In the genomic region with DNA sequence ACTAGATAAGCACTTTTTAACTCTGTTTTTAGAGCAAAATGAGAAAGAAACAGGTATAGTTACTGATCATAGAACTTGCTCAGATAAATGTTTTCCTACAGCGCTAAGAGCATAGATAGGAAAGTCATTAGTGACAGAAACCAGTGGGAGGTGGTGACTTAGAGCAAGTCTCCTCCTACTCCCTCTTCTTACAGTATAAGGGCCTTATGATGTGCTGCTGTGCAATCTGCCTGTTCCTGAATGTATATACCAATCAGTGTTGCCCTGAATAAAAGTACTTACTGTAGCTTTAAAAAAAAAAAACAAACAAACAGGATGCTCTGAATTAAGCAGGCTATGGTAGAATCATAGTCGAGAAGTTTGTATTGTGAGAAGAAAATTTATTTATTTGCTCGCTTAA, we compare ENCODE assay signal across 1 cellular context.
TF ChIP-seq lines count a peak whose summit lies in the region.

No MANE protein-coding gene starts in this region.

TF ChIP-seq in K562, 482 proteins besides CTCF, POLR2A, EP300 and RAD21:
- TF ChIP-seq, protein P1, sequence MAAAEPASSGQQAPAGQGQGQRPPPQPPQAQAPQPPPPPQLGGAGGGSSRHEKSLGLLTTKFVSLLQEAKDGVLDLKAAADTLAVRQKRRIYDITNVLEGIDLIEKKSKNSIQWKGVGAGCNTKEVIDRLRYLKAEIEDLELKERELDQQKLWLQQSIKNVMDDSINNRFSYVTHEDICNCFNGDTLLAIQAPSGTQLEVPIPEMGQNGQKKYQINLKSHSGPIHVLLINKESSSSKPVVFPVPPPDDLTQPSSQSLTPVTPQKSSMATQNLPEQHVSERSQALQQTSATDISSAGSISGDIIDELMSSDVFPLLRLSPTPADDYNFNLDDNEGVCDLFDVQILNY (CRISPR knock-in tag; IDR thresholded peaks at IDR 0.05) = no peak
- TF ChIP-seq HDGF (IDR thresholded peaks at IDR 0.05) (no peak), ZBTB7A (IDR thresholded peaks at IDR 0.05; ENCODE audit: borderline replicate concordance, control insufficient read depth, low read depth, low read length) (no peak), CBX5 (IDR thresholded peaks at IDR 0.05; ENCODE audit: borderline replicate concordance, low read depth) (no peak), DACH1 (IDR thresholded peaks at IDR 0.05; ENCODE audit: partially characterized antibody) (no peak), ZNF76 (CRISPR knock-in tag; IDR thresholded peaks at IDR 0.05; ENCODE audit: borderline replicate concordance) (no peak), CREB3L1 (IDR thresholded peaks at IDR 0.05; ENCODE audit: borderline replicate concordance, low read depth) (no peak), HDAC3 (IDR thresholded peaks at IDR 0.05; ENCODE audit: borderline replicate concordance, partially characterized antibody) (no peak), HSF4 (CRISPR knock-in tag; IDR thresholded peaks at IDR 0.05; ENCODE audit: borderline replicate concordance) (no peak), ZNF354B (CRISPR knock-in tag; IDR thresholded peaks at IDR 0.05) (no peak), GABPB1 (CRISPR knock-in tag; IDR thresholded peaks at IDR 0.05) (no peak), KLF1 (tag; IDR thresholded peaks at IDR 0.05) (no peak), AFF4 (CRISPR knock-in tag; IDR thresholded peaks at IDR 0.05) (no peak), ZNF584 (CRISPR knock-in tag; IDR thresholded peaks at IDR 0.05; ENCODE audit: low read depth) (no peak), TCFL5 (CRISPR knock-in tag; conservative IDR thresholded peaks at IDR 0.05) (no peak), THAP7 (CRISPR knock-in tag; IDR thresholded peaks at IDR 0.05) (no peak), CCNT2 (IDR thresholded peaks at IDR 0.05; ENCODE audit: borderline replicate concordance, extremely low read depth, insufficient read length, low read depth, low read length) (no peak), YY1 (IDR thresholded peaks at IDR 0.05; ENCODE audit: borderline replicate concordance in 1 of 3, control insufficient read depth in 1 of 3, extremely low read depth in 1 of 3, insufficient read depth in 3 of 3, insufficient read length in 1 of 3, insufficient replicate concordance in 2 of 3, low read depth in 1 of 3, low read length in 2 of 3) (no peak)
- TF ChIP-seq, protein P2, sequence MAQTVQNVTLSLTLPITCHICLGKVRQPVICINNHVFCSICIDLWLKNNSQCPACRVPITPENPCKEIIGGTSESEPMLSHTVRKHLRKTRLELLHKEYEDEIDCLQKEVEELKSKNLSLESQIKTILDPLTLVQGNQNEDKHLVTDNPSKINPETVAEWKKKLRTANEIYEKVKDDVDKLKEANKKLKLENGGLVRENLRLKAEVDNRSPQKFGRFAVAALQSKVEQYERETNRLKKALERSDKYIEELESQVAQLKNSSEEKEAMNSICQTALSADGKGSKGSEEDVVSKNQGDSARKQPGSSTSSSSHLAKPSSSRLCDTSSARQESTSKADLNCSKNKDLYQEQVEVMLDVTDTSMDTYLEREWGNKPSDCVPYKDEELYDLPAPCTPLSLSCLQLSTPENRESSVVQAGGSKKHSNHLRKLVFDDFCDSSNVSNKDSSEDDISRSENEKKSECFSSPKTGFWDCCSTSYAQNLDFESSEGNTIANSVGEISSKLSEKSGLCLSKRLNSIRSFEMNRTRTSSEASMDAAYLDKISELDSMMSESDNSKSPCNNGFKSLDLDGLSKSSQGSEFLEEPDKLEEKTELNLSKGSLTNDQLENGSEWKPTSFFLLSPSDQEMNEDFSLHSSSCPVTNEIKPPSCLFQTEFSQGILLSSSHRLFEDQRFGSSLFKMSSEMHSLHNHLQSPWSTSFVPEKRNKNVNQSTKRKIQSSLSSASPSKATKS (CRISPR knock-in tag; IDR thresholded peaks at IDR 0.05) = no peak
